Comparison of ENCODE assay signal across 8 cellular contexts in genomic region chr7:11831727-11832495, GRCh38. TPM values are rescaled to one million over a fixed set of nuclear protein-coding genes. Genes with fewer than 3 reads are reported as not detected.
A peak's percentile ranks its signal among the peaks of the same experiment; 100 is the strongest.
DNase-seq lines count a peak whose midpoint lies in the region; ATAC-seq, FAIRE-seq and TF ChIP-seq lines count a peak whose summit lies in the region.

TSS of gene THSD7A (minus strand) at chr7:11832198. CDS start at chr7:11831946, 252 bp downstream.

- H3K27ac ChIP-seq in GM23248 = no peak within 1 kb of the TSS
- H3K27ac ChIP-seq in OCI-LY7 (ENCODE audit: low read depth, low read length, poor library complexity, severe bottlenecking) = no peak within 1 kb of the TSS

- no peaks in the 10 kb centered on the region for H3K4me1 Mint-ChIP-seq in activated CD8-positive, alpha-beta T cell treated with anti-CD3 and anti-CD28 coated beads, Interleukin-2, amount 10 ng/mL, durations not matched to agents 7 days and 5 days (ENCODE audit: low read depth)
- peaks cover 38% of the 10 kb centered on the region for H3K4me1 Mint-ChIP-seq in nephron progenitor cell

- H3K79me2 ChIP-seq in GM23248 (ENCODE audit: insufficient read depth) (no peaks in the 10 kb centered on the region), OCI-LY7 (ENCODE audit: insufficient read depth, low read depth, low read length) (no peaks in the 10 kb centered on the region)

- POLR2A ChIA-PET in activated CD8-positive, alpha-beta T cell treated with anti-CD3 and anti-CD28 coated beads, Interleukin-2, amount 10 ng/mL, durations not matched to agents 7 days and 5 days (lab: Charles Lee) = no interaction called here
- POLR2A ChIA-PET in OCI-LY7 (lab: Charles Lee) = no interaction called here

- intact Hi-C loops in OCI-LY7 (cut with micrococcal nuclease; ENCODE audit: unreplicated experiment) = no loop called here

- no peak within 1 kb of the TSS for H3K27ac Mint-ChIP-seq in activated CD8-positive, alpha-beta T cell treated with anti-CD3 and anti-CD28 coated beads, Interleukin-2, amount 10 ng/mL, durations not matched to agents 7 days and 5 days
- no peak within 1 kb of the TSS for H3K27ac Mint-ChIP-seq in nephron progenitor cell

- TF ChIP-seq CTCF in nephron progenitor cell (IDR thresholded peaks at IDR 0.05) (no peak), OCI-LY7 (conservative IDR thresholded peaks at IDR 0.05; ENCODE audit: low read length) (no peak)

- H3K36me3 ChIP-seq in GM23248 (ENCODE audit: low read depth) (no peaks in the 10 kb centered on the region), OCI-LY7 (ENCODE audit: insufficient read depth, low read length) (no peaks in the 10 kb centered on the region)

- ATAC-seq in activated CD8-positive, alpha-beta T cell treated with anti-CD3 and anti-CD28 coated beads, Interleukin-2, amount 10 ng/mL, durations not matched to agents 7 days and 5 days = peak; percentile 68
- ATAC-seq in GM21737 (IDR thresholded peaks at IDR 0.05; ENCODE audit: unreplicated experiment) = no peak

- H3F3A ChIP-seq in GM23248 (ENCODE audit: insufficient read depth) = no peaks in the 10 kb centered on the region

- H2AFZ ChIP-seq in GM23248 (peak within 1 kb of the TSS; percentile 73), OCI-LY7 (ENCODE audit: low read length) (no peak within 1 kb of the TSS)

- FAIRE-seq in frontal cortex (lab: Jason Lieb, UNC) = no peak

- H3K4me1 ChIP-seq in GM23248 (ENCODE audit: insufficient read depth) (0 out of 2 replicates have a peak, but pooled peaks cover 4% of the 10 kb centered on the region), OCI-LY7 (ENCODE audit: insufficient read depth, low read length, poor library complexity, severe bottlenecking) (no peaks in the 10 kb centered on the region)

- no peaks in the 10 kb centered on the region for H3K9me2 ChIP-seq in GM23248 (ENCODE audit: insufficient read depth)
- no peaks in the 10 kb centered on the region for H3K9me2 ChIP-seq in OCI-LY7 (ENCODE audit: insufficient read depth, low read length)

- no peak within 1 kb of the TSS for H3K9ac ChIP-seq in GM23248

- no peak within 1 kb of the TSS for H3K4me3 Mint-ChIP-seq in activated CD8-positive, alpha-beta T cell treated with anti-CD3 and anti-CD28 coated beads, Interleukin-2, amount 10 ng/mL, durations not matched to agents 7 days and 5 days
- peak within 1 kb of the TSS; percentile 89 for H3K4me3 Mint-ChIP-seq in nephron progenitor cell

- in situ Hi-C loops in GM23248 (cut with MboI) = loop anchor here (25.0 kb wide), 1 partner anchor 655 kb away; no protein-coding TSS in a partner anchor

- H3K4me2 ChIP-seq in GM23248 (ENCODE audit: unreplicated experiment) (peak within 1 kb of the TSS; percentile 91), OCI-LY7 (ENCODE audit: low read length) (no peak within 1 kb of the TSS)

- no peaks in the 10 kb centered on the region for H3K9me3 Mint-ChIP-seq in activated CD8-positive, alpha-beta T cell treated with anti-CD3 and anti-CD28 coated beads, Interleukin-2, amount 10 ng/mL, durations not matched to agents 7 days and 5 days (ENCODE audit: insufficient read depth)
- peaks cover 4% of the 10 kb centered on the region for H3K9me3 Mint-ChIP-seq in nephron progenitor cell

- 1 to 3% methylated on average over 50 to 61 of the region's 62 CpGs for WGBS in GM23248 (ENCODE audit: low coverage in 1 of 2, low lambda C conversion rate in 2 of 2, missing lambda C conversion rate in 2 of 2), 2 experiments

- BruUV-seq in OCI-LY7 (replicated peaks; lab: Mats Ljungman, UMichigan) = no TSS peak

- H4K20me1 ChIP-seq in GM23248 (ENCODE audit: insufficient read depth) (no peaks in the 10 kb centered on the region), OCI-LY7 (ENCODE audit: insufficient read depth, low read length) (no peaks in the 10 kb centered on the region)

- H3K4me3 ChIP-seq in GM23248 = peak within 1 kb of the TSS; percentile 80
- H3K4me3 ChIP-seq in OCI-LY7 (ENCODE audit: low read depth, low read length, poor library complexity, severe bottlenecking) = no peak within 1 kb of the TSS

- DNase-seq in DMS 273 (lab: John Stamatoyannopoulos, UW; ENCODE audit: unreplicated experiment) (peak; percentile 87), GM23248 (peak; percentile 69), NCI-H1105 (lab: John Stamatoyannopoulos, UW) (peak; percentile 64), frontal cortex (ENCODE audit: low spot score in 2 of 2) (peak; percentile 46 to 57), nephron progenitor cell (peak; percentile 79), OCI-LY7 (ENCODE audit: low spot score) (no peak)
- no peak for DNase-seq in activated CD8-positive, alpha-beta T cell treated with anti-CD3 and anti-CD28 coated beads, Interleukin-2, amount 10 ng/mL, durations not matched to agents 7 days and 5 days

- peaks cover 28% of the 10 kb centered on the region for H3K27me3 Mint-ChIP-seq in activated CD8-positive, alpha-beta T cell treated with anti-CD3 and anti-CD28 coated beads, Interleukin-2, amount 10 ng/mL, durations not matched to agents 7 days and 5 days (ENCODE audit: low read depth)
- peaks cover 17% of the 10 kb centered on the region for H3K27me3 Mint-ChIP-seq in nephron progenitor cell (ENCODE audit: low read depth, poor library complexity)

- H3K27me3 ChIP-seq in GM23248 (replicated peaks; ENCODE audit: insufficient read depth) = peaks cover 9% of the 10 kb centered on the region

- CTCF ChIA-PET in activated CD8-positive, alpha-beta T cell treated with anti-CD3 and anti-CD28 coated beads, Interleukin-2, amount 10 ng/mL, durations not matched to agents 7 days and 5 days (lab: Charles Lee) = interaction anchor here (1.4 kb wide), 1 partner anchor 14 kb away, joined by 3 read pairs; no protein-coding TSS in a partner anchor
- CTCF ChIA-PET in OCI-LY7 (lab: Charles Lee; ENCODE audit: unreplicated experiment) = no interaction called here

- no peaks in the 10 kb centered on the region for H3K9me3 ChIP-seq in GM23248 (ENCODE audit: low read depth)
- H3K9me3 ChIP-seq in OCI-LY7 (ENCODE audit: low read length) = no peaks in the 10 kb centered on the region

- no peaks in the 10 kb centered on the region for H3K36me3 Mint-ChIP-seq in activated CD8-positive, alpha-beta T cell treated with anti-CD3 and anti-CD28 coated beads, Interleukin-2, amount 10 ng/mL, durations not matched to agents 7 days and 5 days (ENCODE audit: low read depth)
- H3K36me3 Mint-ChIP-seq in nephron progenitor cell (ENCODE audit: low read depth) = no peaks in the 10 kb centered on the region

RNA-seq across cellular contexts. Expression of gene THSD7A, which starts in this region (rescaled TPM):
- not detected in 2 replicates for total RNA-seq in GM23248 (2014; rRNA removed; shearing (Covaris generic))
- 0.01 TPM in 1 of 2 replicates, not detected in the other for polyA plus RNA-seq in GM23248 (2016; fragmentation: Nextera tagmentation; extraction: Ambion mirVana)
- not detected for total RNA-seq in activated CD8-positive, alpha-beta T cell treated with anti-CD3 and anti-CD28 coated beads, Interleukin-2, amount 10 ng/mL, durations not matched to agents 7 days and 5 days
- total RNA-seq in frontal cortex (34.6 TPM), OCI-LY7 (2022) (not detected in 2 replicates)
- 0.05 and 0.13 TPM in 2 replicates for total RNA-seq in OCI-LY7 (2014; rRNA removed; shearing (Covaris generic))

Comparison
In these comparisons a context has a peak if more than half of its experiments do, and no peak if none do; other contexts are left out.
1. RNA of gene THSD7A (total RNA-seq): 34.6 TPM in frontal cortex (single experiment); 0.05 to 0.13 TPM in OCI-LY7, not detected in GM23248 and not detected in activated CD8-positive, alpha-beta T cell treated with anti-CD3 and anti-CD28 coated beads, Interleukin-2, amount 10 ng/mL, durations not matched to agents 7 days and 5 days; every median in the first group is over 10 times any median in the second.
2. Peak in DNase-seq, H3K4me3 ChIP-seq and H3K4me2 ChIP-seq in GM23248; RNA of the gene not detected or under 1 TPM.
3. Peak in ATAC-seq in activated CD8-positive, alpha-beta T cell treated with anti-CD3 and anti-CD28 coated beads, Interleukin-2, amount 10 ng/mL, durations not matched to agents 7 days and 5 days; RNA of the gene not detected or under 1 TPM.
4. DNase-seq: peak in DMS 273 (single experiment), NCI-H1105 (single experiment), frontal cortex (2 of 2) and nephron progenitor cell (single experiment); none in activated CD8-positive, alpha-beta T cell treated with anti-CD3 and anti-CD28 coated beads, Interleukin-2, amount 10 ng/mL, durations not matched to agents 7 days and 5 days (single experiment) and OCI-LY7 (single experiment).